In the genomic region with DNA sequence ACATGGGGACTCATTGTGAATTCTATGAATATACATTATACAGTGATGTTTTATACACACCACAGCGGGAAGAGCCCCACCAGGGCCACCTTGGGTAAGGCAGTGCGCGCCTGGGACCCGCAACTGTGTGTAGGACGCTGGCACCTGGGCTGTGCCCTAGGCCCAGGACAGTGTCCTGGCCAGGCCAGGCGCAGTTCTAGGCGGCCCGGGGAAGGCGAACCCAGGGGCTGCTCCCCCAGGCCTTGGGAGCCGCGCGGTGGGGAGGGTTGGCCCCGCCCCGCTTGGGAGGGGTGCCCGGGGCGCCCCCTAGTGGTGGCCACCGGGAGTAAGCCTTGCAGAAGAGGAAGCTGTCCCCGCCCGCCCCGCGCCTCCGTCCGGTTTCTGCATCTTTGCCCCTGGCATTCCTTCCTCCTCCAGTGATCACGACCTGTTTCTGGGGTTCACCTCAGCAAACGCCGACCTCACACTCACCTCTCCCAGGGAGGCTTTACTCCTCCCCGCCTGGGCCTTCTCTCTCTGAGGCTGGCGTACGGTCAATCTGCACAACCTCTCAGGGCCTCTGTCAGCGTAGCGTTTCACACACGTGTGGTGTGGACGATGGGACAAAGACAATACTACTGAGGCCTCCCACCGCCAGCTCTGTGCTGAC, we compare ENCODE assay signal across 8 cellular contexts. TPM values are rescaled to one million over a fixed set of nuclear protein-coding genes. Genes with fewer than 3 reads are reported as not detected.
DNase-seq lines count a peak whose midpoint lies in the region; ATAC-seq and TF ChIP-seq lines count a peak whose summit lies in the region.

No MANE protein-coding gene starts in this region.

- peak; percentile 81 for TF ChIP-seq CTCF in AG04450 (IDR thresholded peaks at IDR 0.05; ENCODE audit: low read depth, low read length)
- TF ChIP-seq CTCF in osteocyte (IDR thresholded peaks at IDR 0.05): peak; percentile 97
- TF ChIP-seq CTCF in thoracic aorta (IDR thresholded peaks at IDR 0.05): peak; percentile 98

- H3K4me1 Mint-ChIP-seq in osteocyte (ENCODE audit: unreplicated experiment): peaks cover 13% of the 10 kb centered on the region

- no peaks in the 10 kb centered on the region for H3K36me3 Mint-ChIP-seq in osteocyte (ENCODE audit: unreplicated experiment)

- ATAC-seq in GM18873 (IDR thresholded peaks at IDR 0.05; ENCODE audit: low FRiP score, unreplicated experiment): peak; percentile 51
- no peak for ATAC-seq in thoracic aorta (ENCODE audit: insufficient number of reproducible peaks, low FRiP score, low read depth)

- no peaks in the 10 kb centered on the region for H3K27me3 Mint-ChIP-seq in osteocyte (ENCODE audit: unreplicated experiment)

- H3K9me3 ChIP-seq in AG04450 (ENCODE audit: control insufficient read depth, insufficient read depth, low read length): no peaks in the 10 kb centered on the region
- no peaks in the 10 kb centered on the region for H3K9me3 ChIP-seq in thoracic aorta

- peaks cover 4 to 14% of the 10 kb centered on the region in 2 donors for H3K4me1 ChIP-seq in thoracic aorta (ENCODE audit: control insufficient read depth in 1 of 2, low read depth in 2 of 2)

- CTCF ChIA-PET in AG04450 (lab: Charles Lee): interaction anchor here (0.5 to 3.3 kb wide), 23 partner anchors 9 to 229 kb away, joined by 3 to 86 read pairs (median 5); a partner anchor contains a TSS

- peak overlapping the region; percentile 40 for H3K27ac Mint-ChIP-seq in osteocyte (ENCODE audit: unreplicated experiment)

- H3K27me3 ChIP-seq in AG04450 (ENCODE audit: control insufficient read depth, insufficient read depth, low read length) (no peaks in the 10 kb centered on the region), thoracic aorta (replicated peaks; ENCODE audit: insufficient read depth) (no peaks in the 10 kb centered on the region)

- no peaks in the 10 kb centered on the region for H3K36me3 ChIP-seq in thoracic aorta

- H3K4me3 ChIP-seq in AG04450 (ENCODE audit: low read depth, low read length): no peak overlapping the region
- H3K4me3 ChIP-seq in thoracic aorta: peak overlapping the region; percentile 63

- POLR2A ChIA-PET in AG04450 (lab: Yijun Ruan, JAX): interaction anchor here (0.6 to 1.1 kb wide), 5 partner anchors 11 to 44 kb away, joined by 3 to 7 read pairs (median 3); a partner anchor contains a TSS

- no peak for DNase-seq in AG04450 (ENCODE audit: low read depth, low spot score)
- peak; percentile 37 for DNase-seq in HT1080 (ENCODE audit: low read depth)
- DNase-seq in RPMI8226: peak; percentile 89
- DNase-seq in activated effector memory CD4-positive, alpha-beta T cell treated with Interleukin-2 at 50 U/mL for 16 hours: peak; percentile 78
- peak; percentile 66 for DNase-seq in globus pallidus (ENCODE audit: low spot score)
- peak; percentile 92 for DNase-seq in osteocyte (ENCODE audit: extremely low spot score, unreplicated experiment)
- DNase-seq in thoracic aorta (ENCODE audit: low spot score): no peak

- no peaks in the 10 kb centered on the region for H3K9me3 Mint-ChIP-seq in osteocyte (ENCODE audit: unreplicated experiment)

- H3K27ac ChIP-seq in AG04450 (ENCODE audit: low read depth, low read length) (no peak overlapping the region), thoracic aorta (peak overlapping the region in 1 of 2 donors; percentile 50)

- H3K4me3 Mint-ChIP-seq in osteocyte (ENCODE audit: unreplicated experiment): peak overlapping the region; percentile 50

RNA-seq across cellular contexts. Expression of a gene that starts 9.5 kb away (rescaled TPM):
- 56.1 and 77.7 TPM in 2 replicates for polyA plus RNA-seq in AG04450 (2011; rRNA removed)
- 98.0 and 147 TPM in 2 replicates for polyA minus RNA-seq in AG04450 (2011; rRNA and poly(A)+ RNA removed)
- 62.0 and 80.4 TPM in 2 replicates for total RNA-seq in HT1080 (2014; rRNA removed; shearing (Covaris generic))
- 56.5 and 63.9 TPM in 2 replicates for polyA plus RNA-seq in HT1080 (2015; cell fraction: cytosol; rRNA removed)
- polyA plus RNA-seq in HT1080 (2015; cell fraction: nucleus; rRNA removed): 76.7 and 83.0 TPM in 2 replicates
- total RNA-seq in osteocyte (57.4 and 61.0 TPM in 2 replicates), thoracic aorta (100 to 1,000 TPM in 1 of 2 donors, 10 to 100 TPM in 1; 67.4 to 140 TPM)

RNA-seq across cellular contexts. Expression of a gene that starts 29.1 kb away (rescaled TPM):
- 3.7 and 5.1 TPM in 2 replicates for polyA plus RNA-seq in AG04450 (2011; rRNA removed)
- polyA minus RNA-seq in AG04450 (2011; rRNA and poly(A)+ RNA removed): 6.6 and 9.0 TPM in 2 replicates
- 17.5 and 19.6 TPM in 2 replicates for total RNA-seq in HT1080 (2014; rRNA removed; shearing (Covaris generic))
- polyA plus RNA-seq in HT1080 (2015; cell fraction: cytosol; rRNA removed): 10.8 and 11.0 TPM in 2 replicates
- 22.5 and 22.6 TPM in 2 replicates for polyA plus RNA-seq in HT1080 (2015; cell fraction: nucleus; rRNA removed)
- total RNA-seq in osteocyte (23.6 and 28.7 TPM in 2 replicates), thoracic aorta (10 to 100 TPM; 18.5 to 35.2 TPM)

RNA-seq across cellular contexts. Expression of a gene that starts 36.6 kb away (rescaled TPM):
- polyA plus RNA-seq in AG04450 (2011; rRNA removed): 11.2 and 16.6 TPM in 2 replicates
- polyA minus RNA-seq in AG04450 (2011; rRNA and poly(A)+ RNA removed): 7.7 and 12.2 TPM in 2 replicates
- total RNA-seq in HT1080 (2014; rRNA removed; shearing (Covaris generic)): 7.7 and 8.3 TPM in 2 replicates
- polyA plus RNA-seq in HT1080 (2015; cell fraction: cytosol; rRNA removed): 7.8 and 8.4 TPM in 2 replicates
- 15.3 and 17.0 TPM in 2 replicates for polyA plus RNA-seq in HT1080 (2015; cell fraction: nucleus; rRNA removed)
- total RNA-seq in osteocyte (21.3 and 26.8 TPM in 2 replicates), thoracic aorta (10 to 100 TPM; 21.0 to 38.2 TPM)

RNA-seq across cellular contexts. Expression of a gene that starts 43.4 kb away (rescaled TPM):
- polyA plus RNA-seq in AG04450 (2011; rRNA removed): 0.02 and 0.04 TPM in 2 replicates
- 0.09 TPM in 1 of 2 replicates, not detected in the other for polyA minus RNA-seq in AG04450 (2011; rRNA and poly(A)+ RNA removed)
- 0.13 and 0.23 TPM in 2 replicates for total RNA-seq in HT1080 (2014; rRNA removed; shearing (Covaris generic))
- 0.01 and 0.05 TPM in 2 replicates for polyA plus RNA-seq in HT1080 (2015; cell fraction: cytosol; rRNA removed)
- 0.14 TPM in 2 replicates for polyA plus RNA-seq in HT1080 (2015; cell fraction: nucleus; rRNA removed)
- total RNA-seq in osteocyte: 0.68 and 1.7 TPM in 2 replicates
- total RNA-seq in thoracic aorta: 1 to 10 TPM in 1 of 2 donors, under 1 TPM in 1; 0.68 to 1.2 TPM

RNA-seq across cellular contexts. Expression of a gene that starts 47.8 kb away (rescaled TPM):
- polyA plus RNA-seq in AG04450 (2011; rRNA removed): not detected in 2 replicates
- polyA minus RNA-seq in AG04450 (2011; rRNA and poly(A)+ RNA removed): not detected in 2 replicates
- 0.53 TPM in 1 of 2 replicates, not detected in the other for total RNA-seq in HT1080 (2014; rRNA removed; shearing (Covaris generic))
- not detected in 2 replicates for polyA plus RNA-seq in HT1080 (2015; cell fraction: cytosol; rRNA removed)
- polyA plus RNA-seq in HT1080 (2015; cell fraction: nucleus; rRNA removed): not detected in 2 replicates
- not detected in 2 replicates for total RNA-seq in osteocyte
- not detected for total RNA-seq in thoracic aorta

Comparison
In these comparisons a context has a peak if more than half of its experiments do, and no peak if none do; other contexts are left out.
1. DNase-seq: peak in HT1080 (single experiment), RPMI8226 (single experiment), activated effector memory CD4-positive, alpha-beta T cell treated with Interleukin-2 at 50 U/mL for 16 hours (single experiment), globus pallidus (single experiment) and osteocyte (single experiment); none in AG04450 (single experiment) and thoracic aorta (single experiment).
2. Peak in every context shown above with its lines, with median percentiles within 50 percentile points of each other: CTCF ChIP-seq.